Comparison of ENCODE assay signal across 8 cellular contexts in genomic region chr14:91509083-91509877, GRCh38. TPM values are rescaled to one million over a fixed set of nuclear protein-coding genes. Genes with fewer than 3 reads are reported as not detected.
A peak's percentile ranks its signal among the peaks of the same experiment; 100 is the strongest.
DNase-seq lines count a peak whose midpoint lies in the region; ATAC-seq and TF ChIP-seq lines count a peak whose summit lies in the region.

No MANE protein-coding gene starts in this region.

- POLR2A ChIA-PET in GM10248 (lab: Yijun Ruan, JAX) (interaction anchor here (0.6 kb wide), 1 partner anchor 22 kb away, joined by 7 read pairs; no protein-coding TSS in a partner anchor), HEK293T (lab: Yijun Ruan, JAX) (interaction anchor here (0.6 to 2.4 kb wide), 10 partner anchors 8 to 900 kb away, joined by 3 to 13 read pairs (median 4); partner anchors contain the start of genes CPSF2 and NDUFB1)
- POLR2A ChIA-PET in activated CD4-positive, alpha-beta memory T cell treated with anti-CD3 and anti-CD28 coated beads, Interleukin-2, amount 10 ng/mL, durations not matched to agents 7 days and 5 days (lab: Charles Lee) = interaction anchor here (0.6 to 2.9 kb wide), 39 partner anchors 8 to 1125 kb away, joined by 3 to 32 read pairs (median 5); partner anchors contain the start of genes ATXN3, CPSF2, GPR68 and NDUFB1

- TF ChIP-seq POLR2A in NB4 (IDR thresholded peaks at IDR 0.05; ENCODE audit: extremely low read depth, insufficient read length) = no peak

- no peak for TF ChIP-seq CTCF in GM10248 (IDR thresholded peaks at IDR 0.05; ENCODE audit: control extremely low read depth, extremely low read depth, low read depth, missing control alignments)
- TF ChIP-seq CTCF in NB4 (IDR thresholded peaks at IDR 0.05; ENCODE audit: low read depth, low read length) = no peak

- peak overlapping the region; percentile 96 for H3K4me3 Mint-ChIP-seq in activated CD4-positive, alpha-beta memory T cell treated with anti-CD3 and anti-CD28 coated beads, Interleukin-2, amount 10 ng/mL, durations not matched to agents 7 days and 5 days
- H3K4me3 Mint-ChIP-seq in effector memory CD8-positive, alpha-beta T cell = peak overlapping the region; percentile 98 to 99

- H3K27ac Mint-ChIP-seq in activated CD4-positive, alpha-beta memory T cell treated with anti-CD3 and anti-CD28 coated beads, Interleukin-2, amount 10 ng/mL, durations not matched to agents 7 days and 5 days = peak overlapping the region; percentile 95
- peak overlapping the region; percentile 100 for H3K27ac Mint-ChIP-seq in effector memory CD8-positive, alpha-beta T cell

- H3K9me3 Mint-ChIP-seq in activated CD4-positive, alpha-beta memory T cell treated with anti-CD3 and anti-CD28 coated beads, Interleukin-2, amount 10 ng/mL, durations not matched to agents 7 days and 5 days = no peaks in the 10 kb centered on the region
- no peaks in the 10 kb centered on the region for H3K9me3 Mint-ChIP-seq in effector memory CD8-positive, alpha-beta T cell

- H3K27me3 Mint-ChIP-seq in activated CD4-positive, alpha-beta memory T cell treated with anti-CD3 and anti-CD28 coated beads, Interleukin-2, amount 10 ng/mL, durations not matched to agents 7 days and 5 days = no peaks in the 10 kb centered on the region
- H3K27me3 Mint-ChIP-seq in effector memory CD8-positive, alpha-beta T cell = no peaks in the 10 kb centered on the region

- ATAC-seq in effector memory CD8-positive, alpha-beta T cell (replicated peaks) = peak; percentile 12

- peak overlapping the region; percentile 87 for H3K4me3 ChIP-seq in NB4 (ENCODE audit: low read depth, low read length)

- H3K36me3 Mint-ChIP-seq in activated CD4-positive, alpha-beta memory T cell treated with anti-CD3 and anti-CD28 coated beads, Interleukin-2, amount 10 ng/mL, durations not matched to agents 7 days and 5 days (ENCODE audit: low read depth) = peaks cover 48% of the 10 kb centered on the region
- H3K36me3 Mint-ChIP-seq in effector memory CD8-positive, alpha-beta T cell (ENCODE audit: insufficient read depth) = peaks cover 53% of the 10 kb centered on the region

- DNase-seq in GM10248 (ENCODE audit: extremely low spot score) (peak; percentile 29), HEK293T (ENCODE audit: extremely low spot score) (peak; percentile 27), NB4 (ENCODE audit: low read depth) (peak; percentile 59), midbrain (lab: John Stamatoyannopoulos, UW) (peak; percentile 34), NK-92 (lab: John Stamatoyannopoulos, UW; ENCODE audit: unreplicated experiment) (no peak)
- DNase-seq in activated CD4-positive, alpha-beta memory T cell treated with anti-CD3 and anti-CD28 coated beads, Interleukin-2, amount 10 ng/mL, durations not matched to agents 7 days and 5 days = peak; percentile 49
- DNase-seq in effector memory CD8-positive, alpha-beta T cell = peak; percentile 26 to 32 (median 29)
- peak; percentile 6 for DNase-seq in stimulated activated CD8-positive, alpha-beta memory T cell treated with anti-CD3 and anti-CD28 coated beads, Interleukin-7, amount 100 ng/mL, for 24 hours (ENCODE audit: low read depth)

- CTCF ChIA-PET in GM10248 (lab: Yijun Ruan, JAX) = interaction anchor here (0.9 kb wide), 1 partner anchor 33 kb away, joined by 3 read pairs; no protein-coding TSS in a partner anchor
- CTCF ChIA-PET in HEK293T (lab: Yijun Ruan, JAX) = interaction anchor here (0.5 kb wide), 1 partner anchor 11 kb away, joined by 5 read pairs; no protein-coding TSS in a partner anchor
- CTCF ChIA-PET in activated CD4-positive, alpha-beta memory T cell treated with anti-CD3 and anti-CD28 coated beads, Interleukin-2, amount 10 ng/mL, durations not matched to agents 7 days and 5 days (lab: Charles Lee) = interaction anchor here (0.7 to 1.3 kb wide), 6 partner anchors 8 to 598 kb away, joined by 3 to 4 read pairs (median 4); partner anchors contain the start of genes ATXN3 and TRIP11

- H3K4me1 Mint-ChIP-seq in activated CD4-positive, alpha-beta memory T cell treated with anti-CD3 and anti-CD28 coated beads, Interleukin-2, amount 10 ng/mL, durations not matched to agents 7 days and 5 days = peaks cover 34% of the 10 kb centered on the region
- H3K4me1 Mint-ChIP-seq in effector memory CD8-positive, alpha-beta T cell (ENCODE audit: low read depth in 2 of 2) = peaks cover 20 to 45% of the 10 kb centered on the region in 2 donors

TF ChIP-seq in HEK293T, 16 proteins besides CTCF, POLR2A, EP300 and RAD21:
- TF ChIP-seq FOXK2 (IDR thresholded peaks at IDR 0.05) (no peak), ARNT (IDR thresholded peaks at IDR 0.05) (no peak), L3MBTL2 (conservative IDR thresholded peaks at IDR 0.05) (no peak), LEF1 (IDR thresholded peaks at IDR 0.05; ENCODE audit: borderline replicate concordance) (no peak; the same call in 1 of the 2 replicates), CTBP1 (IDR thresholded peaks at IDR 0.05; ENCODE audit: borderline replicate concordance) (no peak)

RNA-seq across cellular contexts. Expression of gene PPP4R3A, which starts 0.8 kb away (rescaled TPM):
- 100 to 1,000 TPM; 118 to 123 TPM for total RNA-seq in activated CD4-positive, alpha-beta memory T cell treated with anti-CD3 and anti-CD28 coated beads, Interleukin-2, amount 10 ng/mL, durations not matched to agents 7 days and 5 days
